1 cellular context compared by ENCODE assay signal in genomic region chr1:100249537-100250257, GRCh38.
TF ChIP-seq lines count a peak whose summit lies in the region.

DBT (minus strand) TSS chr1:100249834; CDS start chr1:100249820, 14 bp downstream.

TF ChIP-seq in HCT116, 20 proteins besides CTCF, POLR2A, EP300 and RAD21 (continued from another document):
- peak; percentile 89 for TF ChIP-seq ELF1 (IDR thresholded peaks at IDR 0.05; ENCODE audit: borderline replicate concordance, low read depth)
